ENCODE assay signal across 21 cellular contexts in genomic region chr3:52182691-52183090, GRCh38. TPM values are rescaled to one million over a fixed set of nuclear protein-coding genes. Genes with fewer than 3 reads are reported as not detected.
"Had no signal": no experiment of that assay in that cellular context is flagged by ENCODE, and none has a peak within 500 bp of the region (broad histone marks: within the 10 kb centered on the region; RNA-seq: fewer than 3 reads in every experiment).

No MANE protein-coding gene starts in this region.

- DNase-seq: foreskin keratinocyte; nephron progenitor cell; nucleus accumbens; sigmoid colon; stimulated activated CD4-positive, alpha-beta T cell treated with anti-CD3 and anti-CD28 coated beads, Interleukin-2, amount 100 ng/mL, for 48 hours; stimulated activated CD8-positive, alpha-beta memory T cell treated with anti-CD3 and anti-CD28 coated beads, Interleukin-4, amount 100 ng/mL, for 48 hours; stimulated activated naive CD4-positive, alpha-beta T cell treated with Interleukin-2 at 50 U/mL for 16 hours; T1000 had no signal

- H3K9me3 ChIP-seq: sigmoid colon had no signal

- H3K9me3 Mint-ChIP-seq: activated T-helper 1 cell treated with anti-CD3 and anti-CD28 coated beads, Interleukin-12 subunit alpha, Interleukin-12 subunit beta, Interleukin-2, Interleukin-4 antibody, amounts not matched to agents 30 ng/mL and 10 ng/mL and 1 ng/mL, durations not matched to agents 14 hours and 24 hours and 36 hours; central memory CD8-positive, alpha-beta T cell; memory B cell; nephron progenitor cell had no signal

- H3K4me3 Mint-ChIP-seq: activated naive CD8-positive, alpha-beta T cell; activated T-helper 1 cell treated with anti-CD3 and anti-CD28 coated beads, Interleukin-12 subunit alpha, Interleukin-12 subunit beta, Interleukin-2, Interleukin-4 antibody, amounts not matched to agents 30 ng/mL and 10 ng/mL and 1 ng/mL, durations not matched to agents 14 hours and 24 hours and 36 hours; central memory CD8-positive, alpha-beta T cell; memory B cell; nephron progenitor cell; WTC11 had no signal

- H3K27me3 ChIP-seq: dorsolateral prefrontal cortex, foreskin keratinocyte, hepatocyte, sigmoid colon had no signal

- ATAC-seq: foreskin keratinocyte, WTC11 had no signal

- H3K4me3 ChIP-seq: dorsolateral prefrontal cortex, hepatocyte, sigmoid colon, smooth muscle cell had no signal

- H3K27ac ChIP-seq: foreskin keratinocyte, hepatocyte, sigmoid colon had no signal

- H3K36me3 Mint-ChIP-seq: activated naive CD8-positive, alpha-beta T cell; memory B cell; WTC11 had no signal

- H3K9ac ChIP-seq: parathyroid adenoma had no signal

- H3K27me3 Mint-ChIP-seq: activated naive CD8-positive, alpha-beta T cell; central memory CD8-positive, alpha-beta T cell; memory B cell had no signal

- H3K4me1 ChIP-seq: foreskin keratinocyte, sigmoid colon had no signal

- H3K27ac Mint-ChIP-seq: activated naive CD8-positive, alpha-beta T cell; activated T-helper 1 cell treated with anti-CD3 and anti-CD28 coated beads, Interleukin-12 subunit alpha, Interleukin-12 subunit beta, Interleukin-2, Interleukin-4 antibody, amounts not matched to agents 30 ng/mL and 10 ng/mL and 1 ng/mL, durations not matched to agents 14 hours and 24 hours and 36 hours; memory B cell; nephron progenitor cell; WTC11 had no signal

- H3K36me3 ChIP-seq: sigmoid colon had no signal

RNA-seq across cellular contexts. Expression of gene TLR9, which starts 42.8 kb away (rescaled TPM):
- total RNA-seq: foreskin keratinocyte, glomerular endothelial cell, hepatocyte, SK-MEL-5, subcutaneous adipose tissue, WTC11 had no signal
- polyA plus RNA-seq: fibroblast of lung, foreskin keratinocyte, hepatocyte, smooth muscle cell had no signal
